ENCODE assay signal across 29 cellular contexts in genomic region chr16:29748077-29748759, GRCh38. TPM values are rescaled to one million over a fixed set of nuclear protein-coding genes. Genes with fewer than 3 reads are reported as not detected.
DNase-seq lines count a peak whose midpoint lies in the region; ATAC-seq and TF ChIP-seq lines count a peak whose summit lies in the region.
"Had no signal": no experiment of that assay in that cellular context is flagged by ENCODE, and none has a peak within 500 bp of the region (broad histone marks: within the 10 kb centered on the region; RNA-seq: fewer than 3 reads in every experiment).

No MANE protein-coding gene starts in this region.

- H3K27me3 Mint-ChIP-seq in T-helper 1 cell treated with Interleukin-12 subunit alpha and Interleukin-12 subunit beta and Interleukin-4 antibody, amounts not matched to agents 30 μg/mL and 1 μg/mL, for 36 hours (ENCODE audit: low read depth): no peaks in the 10 kb centered on the region
- H3K27me3 Mint-ChIP-seq in CD4-positive, alpha-beta memory T cell: peaks cover 0 to 2% of the 10 kb centered on the region in 2 donors
- peaks cover 0 to 3% (median 0%) of the 10 kb centered on the region in 5 donors for H3K27me3 Mint-ChIP-seq in naive thymus-derived CD4-positive, alpha-beta T cell
- H3K27me3 Mint-ChIP-seq in chondrocyte (ENCODE audit: low read depth): no peaks in the 10 kb centered on the region

- DNase-seq in T-helper 1 cell (no peak), chondrocyte (ENCODE audit: low spot score) (no peak), PC-3 (no peak)
- DNase-seq in CD4-positive, alpha-beta memory T cell: no peak
- no peak for DNase-seq in effector memory CD4-positive, alpha-beta T cell
- no peak for DNase-seq in naive thymus-derived CD4-positive, alpha-beta T cell
- DNase-seq: activated effector memory CD4-positive, alpha-beta T cell treated with anti-CD3 and anti-CD28 coated beads, Interleukin-2, amount 50 U/mL, for 16 hours; activated T-cell treated with anti-CD3 and anti-CD28 coated beads for 4 hours; body of pancreas; Caco-2; cerebellar nuclear complex; foreskin keratinocyte; H9; left ventricle myocardium superior; NCI-H187; NCI-H526; nucleus accumbens; Peyer's patch; stimulated activated CD8-positive, alpha-beta memory T cell treated with anti-CD3 and anti-CD28 coated beads, Interleukin-4, amount 100 ng/mL, for 48 hours; stomach; trophoblast cell had no signal

- ATAC-seq in naive thymus-derived CD4-positive, alpha-beta T cell: no peak
- ATAC-seq in GM21515 (IDR thresholded peaks at IDR 0.05; ENCODE audit: unreplicated experiment) (no peak), PC-3 (no peak)
- ATAC-seq: body of pancreas, foreskin keratinocyte, left ventricle myocardium superior had no signal

- no TSS peak for BruUV-seq in PC-3 (replicated peaks; lab: Mats Ljungman, UMichigan)

- no peaks in the 10 kb centered on the region for H3F3A ChIP-seq in PC-3 (ENCODE audit: low read length, unreplicated experiment)

- peaks cover 54% of the 10 kb centered on the region for H3K4me1 ChIP-seq in CD4-positive, alpha-beta memory T cell (ENCODE audit: insufficient read depth, low read length)
- peaks cover 42% of the 10 kb centered on the region for H3K4me1 ChIP-seq in effector memory CD4-positive, alpha-beta T cell (ENCODE audit: control insufficient read depth, insufficient read depth, low read length, poor library complexity, severe bottlenecking)
- peaks cover 24 to 29% of the 10 kb centered on the region in 2 donors for H3K4me1 ChIP-seq in naive thymus-derived CD4-positive, alpha-beta T cell (ENCODE audit: control insufficient read depth in 2 of 2, insufficient read depth in 2 of 2, low read length in 2 of 2)
- no peaks in the 10 kb centered on the region for H3K4me1 ChIP-seq in PC-3 (ENCODE audit: insufficient read depth, low read length)
- H3K4me1 ChIP-seq: body of pancreas, Caco-2, foreskin keratinocyte had no signal

- intact Hi-C loops in CD4-positive, alpha-beta memory T cell (cut with micrococcal nuclease): no loop called here
- intact Hi-C loops in naive thymus-derived CD4-positive, alpha-beta T cell (cut with micrococcal nuclease): loop anchor here in 1 of 2 donors (5.0 kb wide), 1 partner anchor 59 kb away; the partner anchor contains the start of gene MAZ
- intact Hi-C loops in PC-3 (cut with micrococcal nuclease): no loop called here

- H3K4me2 ChIP-seq in PC-3 (ENCODE audit: low read length): no peak overlapping the region
- H3K4me2 ChIP-seq: hepatocyte had no signal

- CTCF ChIA-PET in CD4-positive, alpha-beta memory T cell (lab: Charles Lee; ENCODE audit: partially characterized antibody): interaction anchor here (0.6 to 6.6 kb wide), 7 partner anchors 9 to 74 kb away, joined by 3 to 39 read pairs (median 7); partner anchors contain the start of gene KIF22
- CTCF ChIA-PET in naive thymus-derived CD4-positive, alpha-beta T cell (lab: Charles Lee): interaction anchor here (1.1 to 6.6 kb wide), 5 partner anchors 10 to 46 kb away, joined by 3 to 25 read pairs (median 5); partner anchors contain the start of gene KIF22
- CTCF ChIA-PET in PC-3 (lab: Charles Lee): no interaction called here

- H3K9me3 Mint-ChIP-seq in T-helper 1 cell treated with Interleukin-12 subunit alpha and Interleukin-12 subunit beta and Interleukin-4 antibody, amounts not matched to agents 30 μg/mL and 1 μg/mL, for 36 hours: no peaks in the 10 kb centered on the region
- peaks cover 0 to 4% (median 1%) of the 10 kb centered on the region in 8 donors for H3K9me3 Mint-ChIP-seq in CD4-positive, alpha-beta memory T cell
- H3K9me3 Mint-ChIP-seq in naive thymus-derived CD4-positive, alpha-beta T cell: peaks cover 0 to 5% (median 2%) of the 10 kb centered on the region in 11 donors
- H3K9me3 Mint-ChIP-seq in chondrocyte (ENCODE audit: low read depth): no peaks in the 10 kb centered on the region

- no peak overlapping the region for H3K4me3 Mint-ChIP-seq in T-helper 1 cell treated with Interleukin-12 subunit alpha and Interleukin-12 subunit beta and Interleukin-4 antibody, amounts not matched to agents 30 μg/mL and 1 μg/mL, for 36 hours
- peak overlapping the region in 7 of 8 donors; percentile 17 to 100 (median 41) for H3K4me3 Mint-ChIP-seq in CD4-positive, alpha-beta memory T cell
- H3K4me3 Mint-ChIP-seq in naive thymus-derived CD4-positive, alpha-beta T cell: peak overlapping the region in 9 of 10 donors; percentile 25 to 100 (median 96)
- no peak overlapping the region for H3K4me3 Mint-ChIP-seq in chondrocyte (ENCODE audit: unreplicated experiment)
- H3K4me3 Mint-ChIP-seq: H9 had no signal

- POLR2A ChIA-PET in CD4-positive, alpha-beta memory T cell (lab: Charles Lee; ENCODE audit: partially characterized antibody): interaction anchor here (0.5 to 9.7 kb wide), 7 partner anchors 9 to 820 kb away, joined by 3 to 183 read pairs (median 91); partner anchors contain the start of genes KIF22 and MAZ
- POLR2A ChIA-PET in naive thymus-derived CD4-positive, alpha-beta T cell (lab: Charles Lee): interaction anchor here (0.6 to 8.5 kb wide), 10 partner anchors 9 to 100 kb away, joined by 3 to 79 read pairs (median 5); partner anchors contain the start of gene KIF22
- POLR2A ChIA-PET in PC-3 (lab: Charles Lee; ENCODE audit: unreplicated experiment): no interaction called here

- H3K27ac Mint-ChIP-seq in T-helper 1 cell treated with Interleukin-12 subunit alpha and Interleukin-12 subunit beta and Interleukin-4 antibody, amounts not matched to agents 30 μg/mL and 1 μg/mL, for 36 hours: peak overlapping the region; percentile 41
- H3K27ac Mint-ChIP-seq in CD4-positive, alpha-beta memory T cell: peak overlapping the region; percentile 98 to 100 (median 100)
- H3K27ac Mint-ChIP-seq in naive thymus-derived CD4-positive, alpha-beta T cell: peak overlapping the region; percentile 81 to 100 (median 99)
- no peak overlapping the region for H3K27ac Mint-ChIP-seq in chondrocyte (ENCODE audit: unreplicated experiment)

- no peak overlapping the region for H2AFZ ChIP-seq in PC-3 (ENCODE audit: low read length)
- H2AFZ ChIP-seq: hepatocyte had no signal

- H3K36me3 ChIP-seq in CD4-positive, alpha-beta memory T cell (ENCODE audit: insufficient read depth, low read length): peaks cover 10% of the 10 kb centered on the region
- H3K36me3 ChIP-seq in effector memory CD4-positive, alpha-beta T cell (ENCODE audit: control insufficient read depth, insufficient read depth, low read length): peaks cover 18% of the 10 kb centered on the region
- H3K36me3 ChIP-seq in naive thymus-derived CD4-positive, alpha-beta T cell (ENCODE audit: control insufficient read depth in 2 of 3, insufficient read depth in 3 of 3, low read length in 3 of 3): peaks cover 5 to 20% (median 5%) of the 10 kb centered on the region in 3 experiments
- no peaks in the 10 kb centered on the region for H3K36me3 ChIP-seq in PC-3 (ENCODE audit: low read depth, low read length)
- H3K36me3 ChIP-seq: Peyer's patch, stomach had no signal

- H3K36me3 Mint-ChIP-seq in T-helper 1 cell treated with Interleukin-12 subunit alpha and Interleukin-12 subunit beta and Interleukin-4 antibody, amounts not matched to agents 30 μg/mL and 1 μg/mL, for 36 hours (ENCODE audit: low read depth): peaks cover 30% of the 10 kb centered on the region
- peaks cover 38 to 46% of the 10 kb centered on the region in 2 donors for H3K36me3 Mint-ChIP-seq in CD4-positive, alpha-beta memory T cell
- H3K36me3 Mint-ChIP-seq in naive thymus-derived CD4-positive, alpha-beta T cell: peaks cover 4 to 34% (median 24%) of the 10 kb centered on the region in 5 donors
- no peaks in the 10 kb centered on the region for H3K36me3 Mint-ChIP-seq in chondrocyte (ENCODE audit: low read depth)

- no peaks in the 10 kb centered on the region for H3K9me3 ChIP-seq in CD4-positive, alpha-beta memory T cell (ENCODE audit: control insufficient read depth in 1 of 2, low read length in 2 of 2)
- H3K9me3 ChIP-seq in effector memory CD4-positive, alpha-beta T cell (ENCODE audit: control insufficient read depth, low read length): no peaks in the 10 kb centered on the region
- no peaks in the 10 kb centered on the region for H3K9me3 ChIP-seq in naive thymus-derived CD4-positive, alpha-beta T cell (ENCODE audit: control insufficient read depth in 2 of 3, low read length in 3 of 3)
- H3K9me3 ChIP-seq in PC-3 (ENCODE audit: low read length): no peaks in the 10 kb centered on the region
- H3K9me3 ChIP-seq: body of pancreas, Caco-2, Peyer's patch, stomach had no signal

- H3K27me3 ChIP-seq in CD4-positive, alpha-beta memory T cell (ENCODE audit: insufficient read depth, low read length): no peaks in the 10 kb centered on the region
- no peaks in the 10 kb centered on the region for H3K27me3 ChIP-seq in effector memory CD4-positive, alpha-beta T cell (replicated peaks; ENCODE audit: control insufficient read depth, insufficient read depth, low read length, poor library complexity, severe bottlenecking)
- H3K27me3 ChIP-seq in naive thymus-derived CD4-positive, alpha-beta T cell (ENCODE audit: control insufficient read depth in 2 of 2, insufficient read depth in 2 of 2, low read length in 2 of 2): no peaks in the 10 kb centered on the region
- H3K27me3 ChIP-seq in PC-3 (ENCODE audit: low read length): no peaks in the 10 kb centered on the region
- H3K27me3 ChIP-seq: body of pancreas, foreskin keratinocyte, hepatocyte, Peyer's patch, stomach had no signal

- no peak overlapping the region for H3K4me3 ChIP-seq in CD4-positive, alpha-beta memory T cell (ENCODE audit: low read length in 2 of 2)
- no peak overlapping the region for H3K4me3 ChIP-seq in effector memory CD4-positive, alpha-beta T cell (ENCODE audit: insufficient read depth, low read depth, low read length, poor library complexity, severe bottlenecking)
- no peak overlapping the region for H3K4me3 ChIP-seq in naive thymus-derived CD4-positive, alpha-beta T cell (ENCODE audit: low read length)
- no peak overlapping the region for H3K4me3 ChIP-seq in PC-3 (ENCODE audit: low read length)
- H3K4me3 ChIP-seq: body of pancreas, hepatocyte, Peyer's patch, stomach had no signal

- no peak for TF ChIP-seq CTCF in chondrocyte (IDR thresholded peaks at IDR 0.05)
- no peak for TF ChIP-seq CTCF in PC-3 (conservative IDR thresholded peaks at IDR 0.05; ENCODE audit: low read depth, low read length)

- no peak overlapping the region for H3K27ac ChIP-seq in CD4-positive, alpha-beta memory T cell (ENCODE audit: low read depth, low read length)
- peak overlapping the region; percentile 18 for H3K27ac ChIP-seq in effector memory CD4-positive, alpha-beta T cell (ENCODE audit: insufficient read depth, low read length, poor library complexity, severe bottlenecking)
- peak overlapping the region; percentile 99 for H3K27ac ChIP-seq in naive thymus-derived CD4-positive, alpha-beta T cell (ENCODE audit: low read depth, low read length)
- H3K27ac ChIP-seq in PC-3 (ENCODE audit: low read length): no peak overlapping the region
- H3K27ac ChIP-seq: 22Rv1, body of pancreas, foreskin keratinocyte, hepatocyte, stomach had no signal

- H3K9ac ChIP-seq in PC-3 (ENCODE audit: low read length): no peak overlapping the region

- peaks cover 26% of the 10 kb centered on the region for H3K4me1 Mint-ChIP-seq in T-helper 1 cell treated with Interleukin-12 subunit alpha and Interleukin-12 subunit beta and Interleukin-4 antibody, amounts not matched to agents 30 μg/mL and 1 μg/mL, for 36 hours (ENCODE audit: low read depth)
- H3K4me1 Mint-ChIP-seq in CD4-positive, alpha-beta memory T cell: peaks cover 26 to 60% (median 34%) of the 10 kb centered on the region in 4 donors
- H3K4me1 Mint-ChIP-seq in naive thymus-derived CD4-positive, alpha-beta T cell: peaks cover 27 to 56% (median 39%) of the 10 kb centered on the region in 7 donors
- H3K4me1 Mint-ChIP-seq in chondrocyte (ENCODE audit: low read depth): no peaks in the 10 kb centered on the region

- H3K79me2 ChIP-seq in PC-3 (ENCODE audit: low read length): no peaks in the 10 kb centered on the region
- H3K79me2 ChIP-seq: hepatocyte had no signal

- H3K9me2 ChIP-seq in PC-3 (replicated peaks; ENCODE audit: low read length): no peaks in the 10 kb centered on the region

- H4K20me1 ChIP-seq in PC-3 (ENCODE audit: low read length): no peaks in the 10 kb centered on the region

RNA-seq across cellular contexts. Expression of gene C16orf54, which starts 2.4 kb away (rescaled TPM):
- 100 to 1,000 TPM; 139 to 143 TPM for total RNA-seq in CD4-positive, alpha-beta memory T cell
- 10 to 100 TPM; 11.8 to 56.8 TPM for polyA plus RNA-seq in CD4-positive, alpha-beta memory T cell
- total RNA-seq in naive thymus-derived CD4-positive, alpha-beta T cell: 100 to 1,000 TPM in 4 of 5 experiments, 10 to 100 TPM in 1; 63.9 to 228 (median 151) TPM
- 10 to 100 TPM; 43.2 to 44.1 TPM for polyA plus RNA-seq in naive thymus-derived CD4-positive, alpha-beta T cell
- total RNA-seq in chondrocyte (not detected in 3 replicates), PC-3 (2014; rRNA removed) (not detected in 2 replicates)
- total RNA-seq: Caco-2, epithelial cell of proximal tubule, foreskin keratinocyte, H9, LHCN-M2, pulmonary artery endothelial cell had no signal
- polyA plus RNA-seq: foreskin keratinocyte had no signal

RNA-seq across cellular contexts. Expression of gene ZG16, which starts 29.8 kb away (rescaled TPM):
- not detected for total RNA-seq in CD4-positive, alpha-beta memory T cell
- polyA plus RNA-seq in CD4-positive, alpha-beta memory T cell: not detected
- total RNA-seq in naive thymus-derived CD4-positive, alpha-beta T cell: not detected
- not detected for polyA plus RNA-seq in naive thymus-derived CD4-positive, alpha-beta T cell
- total RNA-seq in chondrocyte (not detected in 3 replicates), PC-3 (2014; rRNA removed) (not detected in 2 replicates)
- total RNA-seq: epithelial cell of proximal tubule; foreskin keratinocyte; H9; left ventricle myocardium superior; LHCN-M2; pulmonary artery endothelial cell; T-helper 1 cell treated with Interleukin-12 subunit alpha and Interleukin-12 subunit beta and Interleukin-4 antibody, amounts not matched to agents 30 ng/mL and 1 ng/mL, for 36 hours had no signal

RNA-seq across cellular contexts. Expression of gene KIF22, which starts 42.3 kb away (rescaled TPM):
- 10 to 100 TPM; 89.4 to 98.6 TPM for total RNA-seq in CD4-positive, alpha-beta memory T cell
- 10 to 100 TPM; 35.7 to 54.2 TPM for polyA plus RNA-seq in CD4-positive, alpha-beta memory T cell
- 100 to 1,000 TPM in 1 of 5 experiments, 10 to 100 TPM in 4; 62.5 to 141 (median 81.3) TPM for total RNA-seq in naive thymus-derived CD4-positive, alpha-beta T cell
- polyA plus RNA-seq in naive thymus-derived CD4-positive, alpha-beta T cell: 10 to 100 TPM; 36.9 to 50.7 TPM
- 13.5 to 24.3 TPM (median 14.1 TPM) in 3 replicates for total RNA-seq in chondrocyte
- total RNA-seq in PC-3 (2014; rRNA removed): 87.6 and 93.1 TPM in 2 replicates

RNA-seq across cellular contexts. Expression of gene MAZ, which starts 58.1 kb away (rescaled TPM):
- 100 to 1,000 TPM; 258 to 264 TPM for total RNA-seq in CD4-positive, alpha-beta memory T cell
- polyA plus RNA-seq in CD4-positive, alpha-beta memory T cell: 10 to 100 TPM; 40.3 to 69.1 TPM
- total RNA-seq in naive thymus-derived CD4-positive, alpha-beta T cell: 100 to 1,000 TPM; 192 to 424 (median 259) TPM
- polyA plus RNA-seq in naive thymus-derived CD4-positive, alpha-beta T cell: 10 to 100 TPM; 36.9 to 44.5 TPM
- 318 to 359 TPM (median 358 TPM) in 3 replicates for total RNA-seq in chondrocyte
- total RNA-seq in PC-3 (2014; rRNA removed): 279 and 358 TPM in 2 replicates

Comparison
In these comparisons a context has a peak if more than half of its experiments do, and no peak if none do; other contexts are left out.
1. H3K4me3 Mint-ChIP-seq: peak in CD4-positive, alpha-beta memory T cell (7 of 8) and naive thymus-derived CD4-positive, alpha-beta T cell (9 of 10); none in T-helper 1 cell treated with Interleukin-12 subunit alpha and Interleukin-12 subunit beta and Interleukin-4 antibody, amounts not matched to agents 30 μg/mL and 1 μg/mL, for 36 hours (single experiment) and chondrocyte (single experiment).
2. H3K27ac ChIP-seq: peak in effector memory CD4-positive, alpha-beta T cell (single experiment) and naive thymus-derived CD4-positive, alpha-beta T cell (single experiment); none in CD4-positive, alpha-beta memory T cell (single experiment) and PC-3 (single experiment).
3. RNA of gene C16orf54, which starts 2.4 kb away (total RNA-seq): 63.9 to 228 TPM in naive thymus-derived CD4-positive, alpha-beta T cell and 139 to 143 TPM in CD4-positive, alpha-beta memory T cell; not detected in chondrocyte and not detected in PC-3; every median in the first group is over 10 times any median in the second.